Comparison of ENCODE assay signal across 1 cellular context in genomic region chr3:183046883-183047282, GRCh38.
TF ChIP-seq lines count a peak whose summit lies in the region.

No MANE protein-coding gene starts in this region.

TF ChIP-seq in GM23338, 12 proteins besides CTCF, POLR2A, EP300 and RAD21 (continued from another document):
- TF ChIP-seq ZNF462 (CRISPR knock-in tag; IDR thresholded peaks at IDR 0.05) (no peak), REST (IDR thresholded peaks at IDR 0.05; ENCODE audit: unreplicated experiment) (no peak), JUNB (IDR thresholded peaks at IDR 0.05; ENCODE audit: unreplicated experiment) (no peak), EZH2 (IDR thresholded peaks at IDR 0.05; ENCODE audit: low read depth, unreplicated experiment) (no peak), ZNF114 (CRISPR knock-in tag; IDR thresholded peaks at IDR 0.05) (no peak), ZNF331 (CRISPR knock-in tag; IDR thresholded peaks at IDR 0.05; ENCODE audit: low read depth) (no peak), STAT1 (IDR thresholded peaks at IDR 0.05; ENCODE audit: unreplicated experiment) (no peak), NANOG (IDR thresholded peaks at IDR 0.05; ENCODE audit: borderline replicate concordance) (no peak), ETS1 (IDR thresholded peaks at IDR 0.05) (no peak)
